5 cellular contexts compared by ENCODE assay signal in the genomic region with DNA sequence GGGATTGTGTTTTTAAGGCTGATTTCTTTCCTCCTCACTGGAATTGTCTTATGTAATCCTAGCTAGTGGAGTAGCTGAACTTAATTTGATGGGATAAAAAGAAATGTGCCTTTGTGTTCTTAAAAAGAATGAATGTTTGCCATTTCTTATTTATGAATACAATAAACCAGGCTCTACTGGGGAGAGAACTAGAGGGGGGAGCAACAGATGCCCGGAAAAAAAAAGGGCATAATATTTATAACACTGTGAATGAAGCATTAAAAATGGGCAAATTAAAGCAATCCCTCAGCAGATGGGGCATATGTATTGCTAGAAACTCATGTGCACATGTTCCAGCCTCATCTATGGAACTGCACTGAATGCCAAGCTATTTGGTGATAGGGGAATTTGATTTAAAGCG.
"Had no signal": no experiment of that assay in that cellular context is flagged by ENCODE, and none has a peak within 500 bp of the region (broad histone marks: within the 10 kb centered on the region; RNA-seq: fewer than 3 reads in every experiment).

No MANE protein-coding gene starts in this region.

- ATAC-seq: HCT116, HepG2 had no signal

- DNase-seq: GOT3, H7, KBM-7 had no signal
